ENCODE assay signal across 1 cellular context in genomic region chr6:37239950-37240713, GRCh38.
TF ChIP-seq lines count a peak whose summit lies in the region.

No MANE protein-coding gene starts in this region.

TF ChIP-seq in K562, 482 proteins besides CTCF, POLR2A, EP300 and RAD21 (continued from another document and continues in another):
- TF ChIP-seq ELK3 (CRISPR knock-in tag; IDR thresholded peaks at IDR 0.05) (no peak), KDM1A (IDR thresholded peaks at IDR 0.05) (peak; percentile 77), ASH1L (IDR thresholded peaks at IDR 0.05; ENCODE audit: borderline replicate concordance, low read depth, partially characterized antibody) (no peak), THRB (CRISPR knock-in tag; conservative IDR thresholded peaks at IDR 0.05) (no peak), THRA (IDR thresholded peaks at IDR 0.05) (no peak), ZNF655 (CRISPR knock-in tag; IDR thresholded peaks at IDR 0.05) (no peak), RBFOX2 (IDR thresholded peaks at IDR 0.05; ENCODE audit: low read depth, low read length) (0 out of 2 replicates have a peak, but pooled peaks have one; percentile 26), NONO (IDR thresholded peaks at IDR 0.05; ENCODE audit: low read depth in 2 of 2, low read length in 1 of 2) (no peak), ZC3H4 (CRISPR knock-in tag; IDR thresholded peaks at IDR 0.05; ENCODE audit: borderline replicate concordance) (no peak), RBBP5 (IDR thresholded peaks at IDR 0.05; ENCODE audit: borderline replicate concordance, insufficient read depth, low read length, poor library complexity, severe bottlenecking) (peak; percentile 38), HOXB6 (CRISPR knock-in tag; IDR thresholded peaks at IDR 0.05; ENCODE audit: borderline replicate concordance) (no peak; the same call in 1 of the 2 replicates), ZNF324 (CRISPR knock-in tag; IDR thresholded peaks at IDR 0.05) (no peak), MAZ (CRISPR knock-in tag; conservative IDR thresholded peaks at IDR 0.05 in 1 of 2, IDR thresholded peaks at IDR 0.05 in 1 of 2) (peak; percentile 49 to 88; a peak in 3 of 4 replicates), XRCC3 (IDR thresholded peaks at IDR 0.05) (no peak), ZBTB26 (CRISPR knock-in tag; IDR thresholded peaks at IDR 0.05) (no peak), TEAD1 (CRISPR knock-in tag; IDR thresholded peaks at IDR 0.05) (peak in 1 of 2 experiments; percentile 82; a peak in 1 of 4 replicates), NCOA1 (IDR thresholded peaks at IDR 0.05; ENCODE audit: low read depth) (peak; percentile 17; the same call in 1 of the 2 replicates), TRIM28 (IDR thresholded peaks at IDR 0.05) (peak; percentile 62; the same call in 1 of the 2 replicates), ARID4B (CRISPR knock-in tag; IDR thresholded peaks at IDR 0.05) (no peak), PML (IDR thresholded peaks at IDR 0.05; ENCODE audit: low read length) (peak; percentile 23; the same call in 1 of the 2 replicates), SIRT6 (IDR thresholded peaks at IDR 0.05; ENCODE audit: low read depth, low read length) (no peak), HOMEZ (CRISPR knock-in tag; IDR thresholded peaks at IDR 0.05) (no peak), ZNF143 (CRISPR knock-in tag; IDR thresholded peaks at IDR 0.05) (no peak), HDAC8 (tag; IDR thresholded peaks at IDR 0.05) (peak; percentile 79; the same call in 1 of the 2 replicates), MTA2 (IDR thresholded peaks at IDR 0.05; ENCODE audit: low read depth) (peak; percentile 35; the same call in 1 of the 2 replicates), ZNF395 (CRISPR knock-in tag; IDR thresholded peaks at IDR 0.05) (no peak; the same call in 1 of the 2 replicates), ADNP (tag; IDR thresholded peaks at IDR 0.05) (no peak; the same call in 1 of the 2 replicates), MCM5 (IDR thresholded peaks at IDR 0.05; ENCODE audit: low read depth) (no peak), JUN (IDR thresholded peaks at IDR 0.05; ENCODE audit: borderline replicate concordance, low read depth, low read length) (0 out of 2 replicates have a peak, but pooled peaks have one; percentile 60), JUN (CRISPR knock-in tag; IDR thresholded peaks at IDR 0.05; ENCODE audit: borderline replicate concordance) (no peak; the same call in 1 of the 2 replicates), ZNF57 (CRISPR knock-in tag; IDR thresholded peaks at IDR 0.05) (no peak), ZNF445 (CRISPR knock-in tag; IDR thresholded peaks at IDR 0.05; ENCODE audit: low read depth) (no peak), PHF20 (IDR thresholded peaks at IDR 0.05; ENCODE audit: partially characterized antibody) (no peak), MTF1 (CRISPR knock-in tag; IDR thresholded peaks at IDR 0.05; ENCODE audit: borderline replicate concordance) (no peak), ZNF212 (CRISPR knock-in tag; IDR thresholded peaks at IDR 0.05) (no peak), TFAP4 (CRISPR knock-in tag; IDR thresholded peaks at IDR 0.05; ENCODE audit: borderline replicate concordance) (no peak), PATZ1 (CRISPR knock-in tag; IDR thresholded peaks at IDR 0.05; ENCODE audit: borderline replicate concordance) (no peak), POU5F1 (IDR thresholded peaks at IDR 0.05; ENCODE audit: borderline replicate concordance, low read depth, low read length, partially characterized antibody) (no peak), RBM25 (IDR thresholded peaks at IDR 0.05; ENCODE audit: low read depth, low read length, severe bottlenecking) (peak; percentile 29), ZHX1 (conservative IDR thresholded peaks at IDR 0.05; ENCODE audit: low read length) (0 out of 2 replicates have a peak, but pooled peaks have one; percentile 40)
